Comparison of ENCODE assay signal across 2 cellular contexts in the genomic region with DNA sequence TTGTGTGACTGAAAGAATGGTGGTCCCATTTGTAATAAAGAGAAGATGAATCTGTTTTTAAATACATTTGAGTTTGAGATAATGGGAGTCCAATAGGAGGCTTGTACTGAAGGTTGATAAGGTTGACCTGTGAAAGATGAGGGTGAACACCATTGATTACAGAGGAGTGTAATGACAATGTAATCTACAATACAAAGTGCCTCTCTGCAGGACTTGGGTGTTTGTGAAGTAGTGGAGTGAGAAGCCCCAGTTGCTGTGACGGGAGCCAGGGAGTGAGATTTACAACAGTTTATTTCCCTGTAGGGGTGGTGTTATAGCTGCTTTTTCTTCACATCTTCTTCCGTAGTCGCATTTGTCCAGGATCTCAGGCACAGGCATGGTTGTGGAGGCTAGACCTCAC.
TF ChIP-seq lines count a peak whose summit lies in the region.

No MANE protein-coding gene starts in this region.

TF ChIP-seq in GM23338, 12 proteins besides CTCF, POLR2A, EP300 and RAD21:
- TF ChIP-seq ZNF462 (CRISPR knock-in tag; IDR thresholded peaks at IDR 0.05) (no peak), POLR2AphosphoS5 (IDR thresholded peaks at IDR 0.05; ENCODE audit: low read depth) (no peak), STAT1 (IDR thresholded peaks at IDR 0.05; ENCODE audit: unreplicated experiment) (no peak), ETS1 (IDR thresholded peaks at IDR 0.05) (no peak)
TF ChIP-seq in GM23338: peak in this region for 0.

TF ChIP-seq in WTC11, 78 proteins besides CTCF, POLR2A, EP300 and RAD21 (continued from another document):
- TF ChIP-seq, protein P1, sequence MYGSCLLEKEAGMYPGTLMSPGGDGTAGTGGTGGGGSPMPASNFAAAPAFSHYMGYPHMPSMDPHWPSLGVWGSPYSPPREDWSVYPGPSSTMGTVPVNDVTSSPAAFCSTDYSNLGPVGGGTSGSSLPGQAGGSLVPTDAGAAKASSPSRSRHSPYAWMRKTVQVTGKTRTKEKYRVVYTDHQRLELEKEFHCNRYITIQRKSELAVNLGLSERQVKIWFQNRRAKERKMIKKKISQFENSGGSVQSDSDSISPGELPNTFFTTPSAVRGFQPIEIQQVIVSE (CRISPR knock-in tag; IDR thresholded peaks at IDR 0.05; ENCODE audit: borderline replicate concordance) = no peak
- TF ChIP-seq ZBTB21 (CRISPR knock-in tag; IDR thresholded peaks at IDR 0.05; ENCODE audit: borderline replicate concordance) (no peak), OVOL2 (CRISPR knock-in tag; IDR thresholded peaks at IDR 0.05; ENCODE audit: borderline replicate concordance) (no peak), EMX1 (CRISPR knock-in tag; IDR thresholded peaks at IDR 0.05) (no peak), E2F1 (CRISPR knock-in tag; IDR thresholded peaks at IDR 0.05) (no peak), SMAD3 (CRISPR knock-in tag; IDR thresholded peaks at IDR 0.05; ENCODE audit: borderline replicate concordance) (no peak), FOXP1 (CRISPR knock-in tag; IDR thresholded peaks at IDR 0.05; ENCODE audit: borderline replicate concordance) (no peak), E2F4 (CRISPR knock-in tag; IDR thresholded peaks at IDR 0.05; ENCODE audit: borderline replicate concordance, low read depth) (no peak), IRF2 (CRISPR knock-in tag; IDR thresholded peaks at IDR 0.05; ENCODE audit: borderline replicate concordance, low read depth) (no peak), ZNF423 (CRISPR knock-in tag; IDR thresholded peaks at IDR 0.05) (no peak)
- TF ChIP-seq, protein P2, sequence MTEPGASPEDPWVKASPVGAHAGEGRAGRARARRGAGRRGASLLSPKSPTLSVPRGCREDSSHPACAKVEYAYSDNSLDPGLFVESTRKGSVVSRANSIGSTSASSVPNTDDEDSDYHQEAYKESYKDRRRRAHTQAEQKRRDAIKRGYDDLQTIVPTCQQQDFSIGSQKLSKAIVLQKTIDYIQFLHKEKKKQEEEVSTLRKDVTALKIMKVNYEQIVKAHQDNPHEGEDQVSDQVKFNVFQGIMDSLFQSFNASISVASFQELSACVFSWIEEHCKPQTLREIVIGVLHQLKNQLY (CRISPR knock-in tag; IDR thresholded peaks at IDR 0.05) = no peak
